In the genomic region with DNA sequence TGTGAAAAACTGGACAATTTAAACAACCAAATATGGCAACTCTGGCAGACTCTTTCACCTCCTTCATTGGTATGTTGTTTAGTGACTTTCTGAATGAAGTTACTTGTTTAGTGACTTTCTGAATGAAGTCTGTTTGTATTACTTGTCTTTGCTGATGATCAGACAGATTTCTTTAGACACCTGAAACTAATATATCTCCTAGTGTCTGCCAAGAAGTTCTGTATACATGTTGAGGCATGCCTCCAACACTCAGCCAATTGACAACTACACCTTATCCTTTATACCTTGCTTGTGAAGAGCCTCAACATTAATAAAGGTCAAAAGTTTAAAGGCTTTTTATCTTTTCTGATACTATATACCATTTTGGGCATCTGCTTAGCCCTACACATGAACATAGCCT, we compare ENCODE assay signal across 16 cellular contexts.
A peak's percentile ranks its signal among the peaks of the same experiment; 100 is the strongest.
DNase-seq lines count a peak whose midpoint lies in the region; ATAC-seq and TF ChIP-seq lines count a peak whose summit lies in the region.
"Had no signal": no experiment of that assay in that cellular context is flagged by ENCODE, and none has a peak within 500 bp of the region (broad histone marks: within the 10 kb centered on the region; RNA-seq: fewer than 3 reads in every experiment).

No MANE protein-coding gene starts in this region.

- H3K4me1 ChIP-seq in mammary epithelial cell (ENCODE audit: insufficient read depth, low read length) (no peaks in the 10 kb centered on the region), foreskin keratinocyte (no peaks in the 10 kb centered on the region), GM23338 (ENCODE audit: insufficient read depth) (no peaks in the 10 kb centered on the region)

- no peaks in the 10 kb centered on the region for H3K36me3 Mint-ChIP-seq in GM23338 (ENCODE audit: low read depth)
- H3K36me3 Mint-ChIP-seq: CD14-positive monocyte; CD8-positive, alpha-beta T cell had no signal

- peak overlapping the region; percentile 33 for H3K27ac ChIP-seq in 22Rv1
- H3K27ac ChIP-seq in mammary epithelial cell (ENCODE audit: insufficient read depth, low read depth, low read length): no peak overlapping the region
- H3K27ac ChIP-seq in foreskin keratinocyte: no peak overlapping the region
- H3K27ac ChIP-seq in GM23338 (ENCODE audit: low read depth): no peak overlapping the region

- no peaks in the 10 kb centered on the region for H3K27me3 Mint-ChIP-seq in GM23338 (ENCODE audit: insufficient read depth, low read depth, poor library complexity)

- H4K20me1 ChIP-seq in mammary epithelial cell (ENCODE audit: insufficient read depth, low read length) (no peaks in the 10 kb centered on the region), GM23338 (replicated peaks; ENCODE audit: insufficient read depth) (no peaks in the 10 kb centered on the region)

- DNase-seq in mammary epithelial cell (peak; percentile 44), foreskin keratinocyte (peak; percentile 40 to 66), GM23338 (ENCODE audit: low spot score) (no peak), MG63 (no peak)
- DNase-seq: CD8-positive, alpha-beta T cell; COR-L47; DMS153; DMS79 treated with DMSO at 0.1 percent for 48 hours; EL; HCEC 1CT; HFFc6; IMR-90 had no signal

- TF ChIP-seq CTCF in 22Rv1 (IDR thresholded peaks at IDR 0.05): no peak
- no peak for TF ChIP-seq CTCF in mammary epithelial cell (conservative IDR thresholded peaks at IDR 0.05 in 1 of 2, IDR thresholded peaks at IDR 0.05 in 1 of 2; ENCODE audit: extremely low read depth in 1 of 2, insufficient read depth in 1 of 2, low read depth in 1 of 2, low read length in 2 of 2)
- no peak for TF ChIP-seq CTCF in foreskin keratinocyte (conservative IDR thresholded peaks at IDR 0.05)
- TF ChIP-seq CTCF in GM23338 (conservative IDR thresholded peaks at IDR 0.05; ENCODE audit: low read depth in 2 of 2): no peak

- no peak overlapping the region for H3K27ac Mint-ChIP-seq in GM23338
- H3K27ac Mint-ChIP-seq: CD14-positive monocyte; CD8-positive, alpha-beta T cell; HFFc6 had no signal

- no peaks in the 10 kb centered on the region for H3K27me3 ChIP-seq in mammary epithelial cell (ENCODE audit: insufficient read depth, low read length)
- H3K27me3 ChIP-seq in foreskin keratinocyte: no peaks in the 10 kb centered on the region
- H3K27me3 ChIP-seq in GM23338 (ENCODE audit: insufficient read depth): no peaks in the 10 kb centered on the region
- no peaks in the 10 kb centered on the region for H3K27me3 ChIP-seq in MG63

- H3K9me3 Mint-ChIP-seq in GM23338: no peaks in the 10 kb centered on the region

- dilution Hi-C loops in mammary epithelial cell (cut with HindIII; ENCODE audit: low sequenced_read_pairs): no loop called here

- H3K4me3 ChIP-seq in mammary epithelial cell (replicated peaks in 1 of 3; ENCODE audit: insufficient read depth in 1 of 3, low read depth in 2 of 3, low read length in 3 of 3) (no peak overlapping the region), GM23338 (no peak overlapping the region), MG63 (no peak overlapping the region)

- ATAC-seq in HG03432 (IDR thresholded peaks at IDR 0.05; ENCODE audit: unreplicated experiment) (peak; percentile 49), foreskin keratinocyte (peak; percentile 57), GM18519 (IDR thresholded peaks at IDR 0.05; ENCODE audit: low FRiP score, unreplicated experiment) (no peak), GM23338 (no peak)
- ATAC-seq: CD8-positive, alpha-beta T cell had no signal

- no peaks in the 10 kb centered on the region for H3K36me3 ChIP-seq in mammary epithelial cell (ENCODE audit: insufficient read depth, low read length)
- H3K36me3 ChIP-seq in GM23338 (ENCODE audit: insufficient read depth): no peaks in the 10 kb centered on the region
- no peaks in the 10 kb centered on the region for H3K36me3 ChIP-seq in MG63

- intact Hi-C loops in mammary epithelial cell (cut with micrococcal nuclease): no loop called here

- H3K9me3 ChIP-seq in mammary epithelial cell (replicated peaks; ENCODE audit: insufficient read depth, low read length) (no peaks in the 10 kb centered on the region), MG63 (no peaks in the 10 kb centered on the region)

- CTCF ChIA-PET in mammary epithelial cell (lab: Charles Lee; ENCODE audit: low non-redundant PET): no interaction called here

- H3K4me3 Mint-ChIP-seq in GM23338: no peak overlapping the region
- H3K4me3 Mint-ChIP-seq: CD14-positive monocyte; CD8-positive, alpha-beta T cell; HFFc6 had no signal

- BruUV-seq in mammary epithelial cell (replicated peaks; lab: Mats Ljungman, UMichigan): no TSS peak

- no peaks in the 10 kb centered on the region for H3F3A ChIP-seq in GM23338 (replicated peaks; ENCODE audit: low read depth)

- H3K4me1 Mint-ChIP-seq in GM23338: no peaks in the 10 kb centered on the region
- H3K4me1 Mint-ChIP-seq: CD14-positive monocyte had no signal

- H3K79me2 ChIP-seq in mammary epithelial cell (ENCODE audit: insufficient read depth, low read length) (no peaks in the 10 kb centered on the region), GM23338 (replicated peaks; ENCODE audit: insufficient read depth) (no peaks in the 10 kb centered on the region)

- H3K4me2 ChIP-seq in mammary epithelial cell (ENCODE audit: insufficient read depth, low read depth, low read length) (no peak overlapping the region), GM23338 (no peak overlapping the region)

- H2AFZ ChIP-seq in mammary epithelial cell (ENCODE audit: low read depth, low read length) (peak overlapping the region; percentile 62), GM23338 (no peak overlapping the region)

- in situ Hi-C loops in mammary epithelial cell (cut with MboI; ENCODE audit: low sequenced_read_pairs in 2 of 2): no loop called here

- H3K9ac ChIP-seq in mammary epithelial cell (ENCODE audit: insufficient read depth, low read length): no peak overlapping the region

- 0 out of 2 replicates have a peak, but pooled peaks cover 2% of the 10 kb centered on the region for H3K9me2 ChIP-seq in GM23338 (ENCODE audit: insufficient read depth)

TF ChIP-seq in GM23338, 12 proteins besides CTCF, POLR2A, EP300 and RAD21 (continues in another document):
- TF ChIP-seq POLR2AphosphoS5 (IDR thresholded peaks at IDR 0.05; ENCODE audit: low read depth) (no peak), JUNB (IDR thresholded peaks at IDR 0.05; ENCODE audit: unreplicated experiment) (no peak), ZNF331 (CRISPR knock-in tag; IDR thresholded peaks at IDR 0.05; ENCODE audit: low read depth) (no peak), ZNF114 (CRISPR knock-in tag; IDR thresholded peaks at IDR 0.05) (no peak), CREB1 (CRISPR knock-in tag; IDR thresholded peaks at IDR 0.05; ENCODE audit: low read depth) (no peak), NANOG (IDR thresholded peaks at IDR 0.05; ENCODE audit: borderline replicate concordance) (no peak), ETS1 (IDR thresholded peaks at IDR 0.05) (no peak), EZH2 (IDR thresholded peaks at IDR 0.05; ENCODE audit: low read depth, unreplicated experiment) (no peak), STAT1 (IDR thresholded peaks at IDR 0.05; ENCODE audit: unreplicated experiment) (no peak)

Comparison
In these comparisons a context has a peak if more than half of its experiments do, and no peak if none do; other contexts are left out.
1. ATAC-seq: peak in HG03432 (single experiment) and foreskin keratinocyte (single experiment); none in GM18519 (single experiment) and GM23338 (single experiment).
2. DNase-seq: peak in mammary epithelial cell (single experiment) and foreskin keratinocyte (2 of 2); none in GM23338 (single experiment) and MG63 (single experiment).